In genomic region chr21:33286076-33286475, GRCh38 we compare ENCODE assay signal across 1 cellular context.
TF ChIP-seq lines count a peak whose summit lies in the region.

No MANE protein-coding gene starts in this region.

TF ChIP-seq in HepG2, 621 proteins besides CTCF, POLR2A, EP300 and RAD21 (continued from another document and continues in another):
- TF ChIP-seq ZBTB33 (CRISPR knock-in tag; IDR thresholded peaks at IDR 0.05) (peak; percentile 32; the same call in 1 of the 2 replicates), ZNF160 (CRISPR knock-in tag; IDR thresholded peaks at IDR 0.05) (no peak), NONO (IDR thresholded peaks at IDR 0.05) (no peak), NONO (CRISPR knock-in tag; conservative IDR thresholded peaks at IDR 0.05) (no peak), ZFP36L2 (CRISPR knock-in tag; IDR thresholded peaks at IDR 0.05) (no peak), KLF12 (CRISPR knock-in tag; IDR thresholded peaks at IDR 0.05; ENCODE audit: borderline replicate concordance) (no peak), ZNF432 (CRISPR knock-in tag; IDR thresholded peaks at IDR 0.05; ENCODE audit: borderline replicate concordance) (no peak), ZNF589 (CRISPR knock-in tag; conservative IDR thresholded peaks at IDR 0.05) (no peak), ZNF317 (CRISPR knock-in tag; IDR thresholded peaks at IDR 0.05) (no peak), BORCS8-MEF2B (CRISPR knock-in tag; IDR thresholded peaks at IDR 0.05) (no peak), CHD4 (IDR thresholded peaks at IDR 0.05; ENCODE audit: borderline replicate concordance, low read length) (no peak), IRX3 (CRISPR knock-in tag; IDR thresholded peaks at IDR 0.05; ENCODE audit: borderline replicate concordance, low read depth) (no peak), ZBTB4 (CRISPR knock-in tag; IDR thresholded peaks at IDR 0.05; ENCODE audit: borderline replicate concordance) (no peak), ZBTB39 (CRISPR knock-in tag; IDR thresholded peaks at IDR 0.05) (no peak), E2F1 (CRISPR knock-in tag; IDR thresholded peaks at IDR 0.05) (no peak), EEA1 (CRISPR knock-in tag; IDR thresholded peaks at IDR 0.05; ENCODE audit: borderline replicate concordance) (no peak), ZNF574 (CRISPR knock-in tag; IDR thresholded peaks at IDR 0.05) (no peak), NR3C1 (CRISPR knock-in tag; IDR thresholded peaks at IDR 0.05) (no peak), TAF15 (IDR thresholded peaks at IDR 0.05; ENCODE audit: low read depth, low read length, poor library complexity, severe bottlenecking) (no peak), HHEX (CRISPR knock-in tag; IDR thresholded peaks at IDR 0.05) (no peak), ZBTB8A (CRISPR knock-in tag; IDR thresholded peaks at IDR 0.05; ENCODE audit: borderline replicate concordance, low read depth) (no peak), IRF2 (CRISPR knock-in tag; IDR thresholded peaks at IDR 0.05) (no peak), PRDM4 (CRISPR knock-in tag; IDR thresholded peaks at IDR 0.05; ENCODE audit: borderline replicate concordance) (no peak), BHLHE40 (IDR thresholded peaks at IDR 0.05; ENCODE audit: low read length) (peak; percentile 56), PHB2 (IDR thresholded peaks at IDR 0.05; ENCODE audit: partially characterized antibody) (no peak), HNRNPL (IDR thresholded peaks at IDR 0.05; ENCODE audit: low read depth, low read length) (0 out of 2 replicates have a peak, but pooled peaks have one; percentile 39), ZNF350 (CRISPR knock-in tag; IDR thresholded peaks at IDR 0.05; ENCODE audit: borderline replicate concordance, low read depth) (no peak), ZNF639 (CRISPR knock-in tag; conservative IDR thresholded peaks at IDR 0.05) (no peak), ARID2 (CRISPR knock-in tag; IDR thresholded peaks at IDR 0.05; ENCODE audit: borderline replicate concordance) (no peak), ZNF562 (CRISPR knock-in tag; IDR thresholded peaks at IDR 0.05; ENCODE audit: borderline replicate concordance) (no peak), HNF4A (CRISPR knock-in tag; IDR thresholded peaks at IDR 0.05) (peak; percentile 43; the same call in 1 of the 2 replicates), PPARG (CRISPR knock-in tag; conservative IDR thresholded peaks at IDR 0.05) (no peak), ZNF678 (CRISPR knock-in tag; IDR thresholded peaks at IDR 0.05) (no peak), ZNF20 (CRISPR knock-in tag; IDR thresholded peaks at IDR 0.05) (no peak), MAZ (IDR thresholded peaks at IDR 0.05; ENCODE audit: borderline replicate concordance, low read depth, low read length) (no peak), MAZ (CRISPR knock-in tag; IDR thresholded peaks at IDR 0.05; ENCODE audit: low read depth) (no peak), NR2F2 (IDR thresholded peaks at IDR 0.05; ENCODE audit: borderline replicate concordance, low read depth) (no peak), ZFP36L1 (CRISPR knock-in tag; IDR thresholded peaks at IDR 0.05) (no peak), ZNF687 (CRISPR knock-in tag; IDR thresholded peaks at IDR 0.05) (peak; percentile 65), PTBP1 (IDR thresholded peaks at IDR 0.05; ENCODE audit: low read depth, low read length, poor library complexity, severe bottlenecking) (no peak), AGO2 (optimal IDR thresholded peaks at IDR 0.05; ENCODE audit: low read depth, low read length) (peak; percentile 31), ZNF615 (CRISPR knock-in tag; IDR thresholded peaks at IDR 0.05; ENCODE audit: borderline replicate concordance) (no peak), ZNF253 (CRISPR knock-in tag; IDR thresholded peaks at IDR 0.05; ENCODE audit: borderline replicate concordance) (no peak), ATF5 (CRISPR knock-in tag; IDR thresholded peaks at IDR 0.05; ENCODE audit: low read depth) (no peak), NR1H2 (CRISPR knock-in tag; IDR thresholded peaks at IDR 0.05; ENCODE audit: borderline replicate concordance, low read depth) (no peak), SNAPC2 (CRISPR knock-in tag; IDR thresholded peaks at IDR 0.05) (no peak)
